27 cellular contexts compared by ENCODE assay signal in genomic region chr1:212554401-212554800, GRCh38. TPM values are rescaled to one million over a fixed set of nuclear protein-coding genes. Genes with fewer than 3 reads are reported as not detected.
"Had no signal": no experiment of that assay in that cellular context is flagged by ENCODE, and none has a peak within 500 bp of the region (broad histone marks: within the 10 kb centered on the region; RNA-seq: fewer than 3 reads in every experiment).

No MANE protein-coding gene starts in this region.

- FAIRE-seq: endometrium had no signal

- H3K4me1 ChIP-seq: gastrocnemius medialis had no signal

- H3K9me3 ChIP-seq: gastrocnemius medialis, left lung, thoracic aorta, vagina had no signal

- H3K36me3 Mint-ChIP-seq: type B pancreatic cell had no signal

- H2AFZ ChIP-seq: neural progenitor cell had no signal

- H3K4me2 ChIP-seq: neural progenitor cell, smooth muscle cell had no signal

- ATAC-seq: activated naive CD8-positive, alpha-beta T cell treated with anti-CD3 and anti-CD28 coated beads, Interleukin-2, amount 50 U/mL, for 24 hours; gastrocnemius medialis; left lung; naive thymus-derived CD4-positive, alpha-beta T cell; sciatic nerve had no signal

- H3K27me3 Mint-ChIP-seq: dendritic cell treated with granulocyte-macrophage colony-stimulating factor and Interleukin-4, amounts not matched to agents 40 ng/mL and 50 ng/mL, for 4 days; type B pancreatic cell had no signal

- H3K4me3 Mint-ChIP-seq: activated CD4-positive, alpha-beta memory T cell treated with anti-CD3 and anti-CD28 coated beads, Interleukin-2, amount 10 ng/mL, durations not matched to agents 7 days and 5 days; activated naive CD8-positive, alpha-beta T cell treated with anti-CD3 and anti-CD28 coated beads, Interleukin-2, amount 50 U/mL, for 24 hours; dendritic cell treated with granulocyte-macrophage colony-stimulating factor and Interleukin-4, amounts not matched to agents 40 ng/mL and 50 ng/mL, for 4 days; naive thymus-derived CD4-positive, alpha-beta T cell; neural progenitor cell; type B pancreatic cell had no signal

- H3K27ac Mint-ChIP-seq: activated CD4-positive, alpha-beta memory T cell treated with anti-CD3 and anti-CD28 coated beads, Interleukin-2, amount 10 ng/mL, durations not matched to agents 7 days and 5 days; activated naive CD8-positive, alpha-beta T cell treated with anti-CD3 and anti-CD28 coated beads, Interleukin-2, amount 50 U/mL, for 24 hours; naive thymus-derived CD4-positive, alpha-beta T cell; neural progenitor cell; type B pancreatic cell had no signal

- H3K4me3 ChIP-seq: gastrocnemius medialis, left lung, lung, neural progenitor cell, smooth muscle cell, thoracic aorta, vagina had no signal

- DNase-seq: activated CD4-positive, alpha-beta memory T cell treated with anti-CD3 and anti-CD28 coated beads, Interleukin-2, amount 10 ng/mL, durations not matched to agents 7 days and 5 days; activated CD4-positive, alpha-beta T cell treated with anti-CD3 and anti-CD28 coated beads for 4 hours; activated CD4-positive, CD25-positive, alpha-beta regulatory T cell; activated gamma-delta T cell; activated naive CD4-positive, alpha-beta T cell treated with anti-CD3 and anti-CD28 coated beads, Interleukin-2, amount 50 U/mL, for 16 hours; activated naive CD8-positive, alpha-beta T cell treated with anti-CD3 and anti-CD28 coated beads, Interleukin-2, amount 50 U/mL, for 24 hours; anterior cingulate cortex; brain microvascular endothelial cell; caudate nucleus; effector CD4-positive, alpha-beta T cell; gastrocnemius medialis; hippocampal formation; kidney glomerular epithelial cell; left lung; naive thymus-derived CD4-positive, alpha-beta T cell; stimulated activated CD4-positive, alpha-beta T cell treated with anti-CD3 and anti-CD28 coated beads, Interleukin-15, amount 100 ng/mL, for 24 hours; stimulated activated CD4-positive, alpha-beta T cell treated with anti-CD3 and anti-CD28 coated beads, Interleukin-2, amount 100 ng/mL, for 48 hours; stimulated activated naive CD4-positive, alpha-beta T cell had no signal

- H3K27me3 ChIP-seq: brain microvascular endothelial cell, gastrocnemius medialis, vagina had no signal

- H3K9me3 Mint-ChIP-seq: activated naive CD8-positive, alpha-beta T cell treated with anti-CD3 and anti-CD28 coated beads, Interleukin-2, amount 50 U/mL, for 24 hours; dendritic cell treated with granulocyte-macrophage colony-stimulating factor and Interleukin-4, amounts not matched to agents 40 ng/mL and 50 ng/mL, for 4 days had no signal

- H3K36me3 ChIP-seq: brain microvascular endothelial cell, gastrocnemius medialis, left lung, neural progenitor cell, thoracic aorta, vagina had no signal

- H3K27ac ChIP-seq: brain microvascular endothelial cell, gastrocnemius medialis, left lung, neural progenitor cell, thoracic aorta, vagina had no signal

- H3K9ac ChIP-seq: neural progenitor cell had no signal

RNA-seq across cellular contexts. Expression of gene ATF3, which starts 54.2 kb away (rescaled TPM):
- polyA plus RNA-seq: naive thymus-derived CD4-positive, alpha-beta T cell had no signal
